In the genomic region with DNA sequence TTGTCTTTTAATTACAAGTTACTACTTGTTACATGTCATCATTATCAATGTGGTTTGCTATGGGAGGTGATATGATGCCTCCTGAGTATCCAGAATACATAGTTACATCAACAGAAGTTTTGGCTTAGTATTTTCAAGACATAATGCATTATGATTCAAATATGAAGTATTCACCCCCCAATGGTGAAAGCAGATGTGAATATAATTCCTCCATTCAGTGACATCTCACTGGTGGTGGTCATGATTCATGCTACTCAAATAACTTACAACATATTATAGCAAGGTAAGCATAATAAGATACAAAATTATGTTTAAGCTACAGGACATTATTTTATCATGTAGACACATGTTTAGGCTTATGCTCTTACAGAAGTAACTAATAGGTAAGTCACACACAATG, we compare ENCODE assay signal across 24 cellular contexts. TPM values are rescaled to one million over a fixed set of nuclear protein-coding genes. Genes with fewer than 3 reads are reported as not detected.
DNase-seq lines count a peak whose midpoint lies in the region; FAIRE-seq and TF ChIP-seq lines count a peak whose summit lies in the region.
"Had no signal": no experiment of that assay in that cellular context is flagged by ENCODE, and none has a peak within 500 bp of the region (broad histone marks: within the 10 kb centered on the region; RNA-seq: fewer than 3 reads in every experiment).

No MANE protein-coding gene starts in this region.

- no peak overlapping the region for H3K4me3 ChIP-seq in bronchial epithelial cell (ENCODE audit: low read depth, low read length)
- H3K4me3 ChIP-seq: heart right ventricle had no signal

- H3K9me3 Mint-ChIP-seq in osteocyte (ENCODE audit: unreplicated experiment): peaks cover 12% of the 10 kb centered on the region
- H3K9me3 Mint-ChIP-seq: activated B cell treated with CpG ODN at 0.5 μM for 24 hours; CD8-positive, alpha-beta T cell; IgD-negative memory B cell; nephron progenitor cell; type B pancreatic cell had no signal

- H3K27ac Mint-ChIP-seq in osteocyte (ENCODE audit: unreplicated experiment): no peak overlapping the region
- H3K27ac Mint-ChIP-seq: activated B cell treated with CpG ODN at 0.5 μM for 24 hours; CD8-positive, alpha-beta T cell; IgD-negative memory B cell; nephron progenitor cell; T-helper 2 cell treated with Interferon-gamma antibody and Interleukin-4, amounts not matched to agents 5 μg/mL and 100 μg/mL, for 36 hours; type B pancreatic cell had no signal

- peaks cover 74% of the 10 kb centered on the region for H3K36me3 Mint-ChIP-seq in osteocyte (ENCODE audit: unreplicated experiment)

- DNase-seq in EH (ENCODE audit: low read depth): peak; percentile 38
- peak; percentile 77 for DNase-seq in HS-5 (ENCODE audit: low read depth)
- peak; percentile 99 for DNase-seq in bronchial epithelial cell (ENCODE audit: low read depth)
- DNase-seq in myocyte (ENCODE audit: low read depth): peak; percentile 20
- no peak for DNase-seq in glomerular visceral epithelial cell (ENCODE audit: extremely low spot score)
- no peak for DNase-seq in osteocyte (ENCODE audit: extremely low spot score, unreplicated experiment)
- DNase-seq in activated effector memory CD4-positive, alpha-beta T cell treated with Interleukin-2 at 50 U/mL for 16 hours: no peak
- DNase-seq: activated B cell treated with CpG ODN at 0.5 μM for 24 hours; activated gamma-delta T cell treated with Interleukin-2 at 50 U/mL for 16 hours; CD8-positive, alpha-beta T cell; cortex of kidney; heart right ventricle; kidney; mesendoderm; NCI-H2029 treated with DMSO at 0.1 percent for 48 hours; NCI-H510A treated with DMSO at 0.1 percent for 48 hours; nephron progenitor cell; retina; SIG-M5; stimulated activated naive CD8-positive, alpha-beta T cell treated with anti-CD3 and anti-CD28 coated beads, Interleukin-15, Interleukin-2, amounts not matched to agents 100 U/mL and 50 U/mL, for 24 hours had no signal

- no peak overlapping the region for H3K4me3 Mint-ChIP-seq in osteocyte (ENCODE audit: unreplicated experiment)
- H3K4me3 Mint-ChIP-seq: activated B cell treated with CpG ODN at 0.5 μM for 24 hours; CD8-positive, alpha-beta T cell; IgD-negative memory B cell; nephron progenitor cell; T-helper 2 cell treated with Interferon-gamma antibody and Interleukin-4, amounts not matched to agents 5 μg/mL and 100 μg/mL, for 36 hours; type B pancreatic cell had no signal

- no peak for FAIRE-seq in bronchial epithelial cell (lab: Jason Lieb, UNC)
- FAIRE-seq: endothelial cell of umbilical vein, kidney had no signal

- no peaks in the 10 kb centered on the region for H3K27me3 Mint-ChIP-seq in osteocyte (ENCODE audit: unreplicated experiment)
- H3K27me3 Mint-ChIP-seq: activated B cell treated with CpG ODN at 0.5 μM for 24 hours, IgD-negative memory B cell, type B pancreatic cell had no signal

- peaks cover 3% of the 10 kb centered on the region for H3K36me3 ChIP-seq in bronchial epithelial cell (ENCODE audit: control insufficient read depth, insufficient read depth, low read length)

- TF ChIP-seq CTCF in bronchial epithelial cell (IDR thresholded peaks at IDR 0.05; ENCODE audit: insufficient read depth, low read length, severe bottlenecking) (no peak), osteocyte (IDR thresholded peaks at IDR 0.05) (no peak)

- H3K4me1 Mint-ChIP-seq in osteocyte (ENCODE audit: unreplicated experiment): peaks cover 7% of the 10 kb centered on the region
- H3K4me1 Mint-ChIP-seq: activated B cell treated with CpG ODN at 0.5 μM for 24 hours, nephron progenitor cell had no signal

- no peaks in the 10 kb centered on the region for H3K27me3 ChIP-seq in bronchial epithelial cell (ENCODE audit: control insufficient read depth, insufficient read depth, low read length)
- H3K27me3 ChIP-seq: heart right ventricle had no signal

RNA-seq across cellular contexts. Expression of a gene that starts 34.9 kb away (rescaled TPM):
- total RNA-seq in bronchial epithelial cell (7.9 and 8.8 TPM in 2 replicates), myocyte (10.4 and 14.6 TPM in 2 replicates), osteocyte (23.6 and 25.0 TPM in 2 replicates)
- polyA plus RNA-seq in myocyte (2012): 4.8 TPM

Comparison
In these comparisons a context has a peak if more than half of its experiments do, and no peak if none do; other contexts are left out.
1. DNase-seq: peak in EH (single experiment), HS-5 (single experiment), bronchial epithelial cell (single experiment) and myocyte (single experiment); none in glomerular visceral epithelial cell (single experiment), osteocyte (single experiment) and activated effector memory CD4-positive, alpha-beta T cell treated with Interleukin-2 at 50 U/mL for 16 hours (single experiment).